In genomic region chr3:14124615-14125192, GRCh38 we compare ENCODE assay signal across 8 cellular contexts. TPM values are rescaled to one million over a fixed set of nuclear protein-coding genes. Genes with fewer than 3 reads are reported as not detected.
DNase-seq lines count a peak whose midpoint lies in the region; TF ChIP-seq lines count a peak whose summit lies in the region.

Gene CHCHD4 (minus strand): TSS chr3:14124870. CDS start chr3:14124676, 194 bp downstream.
Gene TMEM43 (plus strand): TSS chr3:14125052. CDS start chr3:14125194, 142 bp downstream.

- H3K27ac ChIP-seq in SK-N-MC (no peak within 1 kb of the TSS), temporal lobe (ENCODE audit: low read depth, low read length) (peak within 1 kb of the TSS; percentile 83)

- peak within 1 kb of the TSS; percentile 98 for H3K4me3 ChIP-seq in NB4 (ENCODE audit: low read depth, low read length)
- peak within 1 kb of the TSS; percentile 84 for H3K4me3 ChIP-seq in SK-N-MC

- peak within 1 kb of the TSS; percentile 98 for H3K27ac Mint-ChIP-seq in HFFc6

- peak within 1 kb of the TSS; percentile 100 for H3K4me3 Mint-ChIP-seq in HFFc6

- TF ChIP-seq CTCF in HFFc6 (IDR thresholded peaks at IDR 0.05) (peak; percentile 11; the same call in 1 of the 2 replicates), NB4 (IDR thresholded peaks at IDR 0.05; ENCODE audit: low read depth, low read length) (no peak)

- H3K9me3 Mint-ChIP-seq in HFFc6, result no peaks in the 10 kb centered on the region

- H3K9me3 ChIP-seq in SK-N-MC (ENCODE audit: low read depth, low read length), result no peaks in the 10 kb centered on the region

- H3K9ac ChIP-seq in SK-N-MC (ENCODE audit: insufficient read length), result peak within 1 kb of the TSS; percentile 83

- peaks cover 38% of the 10 kb centered on the region for H3K4me1 Mint-ChIP-seq in HFFc6 (ENCODE audit: low read depth)

- H3K27me3 Mint-ChIP-seq in HFFc6 (ENCODE audit: insufficient read depth), result peaks cover 3% of the 10 kb centered on the region; the same call in 1 of the 2 replicates

- TF ChIP-seq POLR2A in NB4 (IDR thresholded peaks at IDR 0.05; ENCODE audit: extremely low read depth, insufficient read length), result peak; percentile 27

- peaks cover 5% of the 10 kb centered on the region for H3K36me3 ChIP-seq in SK-N-MC (ENCODE audit: insufficient read depth, low read length)

- peaks cover 33% of the 10 kb centered on the region for H3K36me3 Mint-ChIP-seq in HFFc6 (ENCODE audit: low read depth)

- DNase-seq in GM04503 (ENCODE audit: low read depth) (peak; percentile 95), HFFc6 (peak; percentile 100), NB4 (ENCODE audit: low read depth) (peak; percentile 98), SK-N-MC (ENCODE audit: low read depth, low spot score) (peak; percentile 86), globus pallidus (ENCODE audit: low spot score) (peak; percentile 100), occipital lobe (lab: John Stamatoyannopoulos, UW) (peak; percentile 95)
- DNase-seq in activated naive CD4-positive, alpha-beta T cell treated with anti-CD3 and anti-CD28 coated beads, Interleukin-2, amount 50 U/mL, for 16 hours, result peak; percentile 98

RNA-seq across cellular contexts. Expression of gene CHCHD4, which starts in this region (rescaled TPM):
- 10 to 100 TPM in 3 of 6 experiments, 1 to 10 TPM in 3; 9.4 to 12.0 (median 10.1) TPM for total RNA-seq in HFFc6 (2021; fragmentation: NEBNext Ultra II Directional; extraction: Animal tissue kit (Norgen Biotek cat#: 25700))
- 8.7 TPM for total RNA-seq in occipital lobe
- total RNA-seq in temporal lobe, result 7.1 TPM

RNA-seq across cellular contexts. Expression of gene TMEM43, which starts in this region (rescaled TPM):
- total RNA-seq in HFFc6 (2021; fragmentation: NEBNext Ultra II Directional; extraction: Animal tissue kit (Norgen Biotek cat#: 25700)), result 10 to 100 TPM; 73.3 to 90.8 (median 80.7) TPM
- total RNA-seq in occipital lobe, result 44.1 TPM
- total RNA-seq in temporal lobe, result 36.4 TPM
